ENCODE assay signal across 20 cellular contexts in the genomic region with DNA sequence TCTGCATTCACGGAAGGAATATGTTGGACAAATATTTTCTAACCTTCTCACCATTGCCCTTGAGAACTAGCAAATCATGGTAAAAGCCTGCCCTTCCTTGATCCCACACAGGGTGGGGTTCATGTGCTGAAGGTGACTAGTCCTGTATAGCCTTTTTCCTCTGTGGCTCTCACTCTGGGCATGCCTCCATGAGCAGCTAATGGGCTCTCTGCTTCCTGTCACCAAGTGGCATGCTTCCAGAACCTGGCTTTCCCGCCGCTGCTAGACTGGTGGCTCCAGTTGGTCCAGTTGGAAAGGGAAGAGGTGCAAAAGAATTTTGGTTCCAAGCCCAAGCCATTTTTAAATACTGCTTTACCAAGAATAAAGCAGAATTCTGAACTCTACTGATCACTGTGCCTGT. TPM values are rescaled to one million over a fixed set of nuclear protein-coding genes. Genes with fewer than 3 reads are reported as not detected.
DNase-seq lines count a peak whose midpoint lies in the region; ATAC-seq and TF ChIP-seq lines count a peak whose summit lies in the region.
"Had no signal": no experiment of that assay in that cellular context is flagged by ENCODE, and none has a peak within 500 bp of the region (broad histone marks: within the 10 kb centered on the region; RNA-seq: fewer than 3 reads in every experiment).

No MANE protein-coding gene starts in this region.

- H3K4me3 ChIP-seq in A673 (ENCODE audit: low read depth, low read length, poor library complexity, severe bottlenecking) (no peak overlapping the region), foreskin fibroblast (ENCODE audit: low read depth in 1 of 2, low read length in 2 of 2) (no peak overlapping the region)
- H3K4me3 ChIP-seq: dorsolateral prefrontal cortex, K562, SJCRH30 had no signal

- H3K36me3 ChIP-seq in A673 (ENCODE audit: insufficient read depth, low read length, poor library complexity, severe bottlenecking): peaks cover 5% of the 10 kb centered on the region

- peak; percentile 7 for DNase-seq in A172 (ENCODE audit: low spot score)
- DNase-seq in M059J (ENCODE audit: low read depth): peak; percentile 43
- peak; percentile 9 for DNase-seq in midbrain (lab: John Stamatoyannopoulos, UW)
- no peak for DNase-seq in glomerular visceral epithelial cell (ENCODE audit: extremely low spot score)
- no peak for DNase-seq in A673 (ENCODE audit: low spot score)
- no peak for DNase-seq in foreskin fibroblast
- DNase-seq: activated CD4-positive, CD25-positive, alpha-beta regulatory T cell; activated naive CD8-positive, alpha-beta T cell treated with anti-CD3 and anti-CD28 coated beads, Interleukin-2, amount 10 ng/mL, durations not matched to agents 7 days and 5 days; brain microvascular endothelial cell; CD4-positive, alpha-beta memory T cell; EL; H7; NCI-H2081 treated with DMSO at 0.1 percent for 48 hours; NCI-H524 treated with DMSO at 0.1 percent for 48 hours; SJCRH30; T-helper 17 cell had no signal

- POLR2A ChIA-PET in A673 (lab: Charles Lee; ENCODE audit: low non-redundant PET): no interaction called here

- CTCF ChIA-PET in A673 (lab: Charles Lee): no interaction called here

- peak; percentile 96 for ATAC-seq in esophagus mucosa
- no peak for ATAC-seq in HG03442 (IDR thresholded peaks at IDR 0.05; ENCODE audit: unreplicated experiment)
- ATAC-seq: K562, T-helper 17 cell had no signal

- BruUV-seq in A673 (replicated peaks; lab: Mats Ljungman, UMichigan): no TSS peak

- intact Hi-C loops in A673 (cut with micrococcal nuclease; ENCODE audit: unreplicated experiment): no loop called here

- H3K9me3 ChIP-seq in A673 (ENCODE audit: low read depth, low read length, poor library complexity, severe bottlenecking): no peaks in the 10 kb centered on the region
- H3K9me3 ChIP-seq: SJCRH30 had no signal

- no peak for TF ChIP-seq CTCF in A673 (conservative IDR thresholded peaks at IDR 0.05; ENCODE audit: low read depth, low read length)
- no peak for TF ChIP-seq CTCF in foreskin fibroblast (IDR thresholded peaks at IDR 0.05; ENCODE audit: low read depth, low read length)

- no peaks in the 10 kb centered on the region for H3K27me3 ChIP-seq in A673 (replicated peaks; ENCODE audit: insufficient read depth, low read depth, low read length, poor library complexity)
- H3K27me3 ChIP-seq: brain microvascular endothelial cell, dorsolateral prefrontal cortex, SJCRH30 had no signal

- H3K4me1 ChIP-seq in A673 (ENCODE audit: insufficient read depth, low read length, poor library complexity, severe bottlenecking): no peaks in the 10 kb centered on the region
- H3K4me1 ChIP-seq: SJCRH30 had no signal

- H3K27ac ChIP-seq in A673 (ENCODE audit: low read depth, low read length, poor library complexity, severe bottlenecking): no peak overlapping the region
- H3K27ac ChIP-seq: brain microvascular endothelial cell, dorsolateral prefrontal cortex, SJCRH30 had no signal

RNA-seq across cellular contexts. Expression of gene FBXO10, which starts 35.5 kb away (rescaled TPM):
- 3.9 and 6.3 TPM in 2 replicates for total RNA-seq in A172 (2014; rRNA removed; shearing (Covaris generic))
- 6.2 and 8.4 TPM in 2 replicates for total RNA-seq in M059J (2014; rRNA removed; shearing (Covaris generic))
- total RNA-seq in esophagus mucosa (3.4 TPM), A673 (2021) (14.5 and 15.0 TPM in 2 replicates)

RNA-seq across cellular contexts. Expression of gene TOMM5, which starts 51.8 kb away (rescaled TPM):
- 255 and 361 TPM in 2 replicates for total RNA-seq in A172 (2014; rRNA removed; shearing (Covaris generic))
- 307 and 320 TPM in 2 replicates for total RNA-seq in M059J (2014; rRNA removed; shearing (Covaris generic))
- total RNA-seq in esophagus mucosa: 73.6 TPM
- 213 and 247 TPM in 2 replicates for total RNA-seq in A673 (2021)

RNA-seq across cellular contexts. Expression of gene POLR1E, which starts 54.9 kb away (rescaled TPM):
- 40.3 and 43.8 TPM in 2 replicates for total RNA-seq in A172 (2014; rRNA removed; shearing (Covaris generic))
- 32.8 and 43.0 TPM in 2 replicates for total RNA-seq in M059J (2014; rRNA removed; shearing (Covaris generic))
- 18.2 TPM for total RNA-seq in esophagus mucosa
- total RNA-seq in A673 (2021): 55.1 and 68.8 TPM in 2 replicates

Comparison
In these comparisons a context has a peak if more than half of its experiments do, and no peak if none do; other contexts are left out.
1. DNase-seq: peak in A172 (single experiment), M059J (single experiment) and midbrain (single experiment); none in glomerular visceral epithelial cell (single experiment), A673 (single experiment) and foreskin fibroblast (0 of 2).